ENCODE assay signal across 1 cellular context in the genomic region with DNA sequence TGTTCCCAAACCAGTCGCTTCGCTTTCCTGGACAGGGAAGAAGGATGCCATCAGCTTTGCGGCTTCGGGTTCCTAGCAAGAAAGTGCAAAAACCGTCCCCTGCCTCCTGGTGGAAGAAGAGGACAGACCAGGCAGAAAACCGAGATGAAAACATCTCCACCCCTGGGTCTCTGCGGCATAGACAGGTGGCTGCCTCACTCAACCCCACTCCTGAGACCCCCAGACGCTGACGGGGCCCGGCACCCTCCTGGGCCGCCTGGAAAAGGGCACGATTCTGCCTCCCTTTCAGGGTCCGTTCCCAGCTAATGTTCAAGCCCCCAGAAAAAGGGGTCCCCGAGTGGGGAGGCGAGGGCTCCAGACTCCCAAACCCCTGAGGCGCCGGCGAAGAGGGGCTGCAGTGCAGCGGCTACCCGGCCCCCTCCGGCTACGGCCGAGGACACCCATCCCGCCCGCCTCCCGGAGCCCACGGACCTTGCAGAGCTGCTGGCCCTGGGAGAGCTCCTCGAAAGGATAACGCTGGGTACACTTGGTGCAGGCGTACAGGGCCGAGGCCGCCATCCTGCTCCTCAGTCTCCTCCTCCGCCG.
A peak's percentile ranks its signal among the peaks of the same experiment; 100 is the strongest.
TF ChIP-seq lines count a peak whose summit lies in the region.

No MANE protein-coding gene starts in this region.

TF ChIP-seq in HepG2, 621 proteins besides CTCF, POLR2A, EP300 and RAD21 (continued from another document and continues in another):
- TF ChIP-seq, protein P1, sequence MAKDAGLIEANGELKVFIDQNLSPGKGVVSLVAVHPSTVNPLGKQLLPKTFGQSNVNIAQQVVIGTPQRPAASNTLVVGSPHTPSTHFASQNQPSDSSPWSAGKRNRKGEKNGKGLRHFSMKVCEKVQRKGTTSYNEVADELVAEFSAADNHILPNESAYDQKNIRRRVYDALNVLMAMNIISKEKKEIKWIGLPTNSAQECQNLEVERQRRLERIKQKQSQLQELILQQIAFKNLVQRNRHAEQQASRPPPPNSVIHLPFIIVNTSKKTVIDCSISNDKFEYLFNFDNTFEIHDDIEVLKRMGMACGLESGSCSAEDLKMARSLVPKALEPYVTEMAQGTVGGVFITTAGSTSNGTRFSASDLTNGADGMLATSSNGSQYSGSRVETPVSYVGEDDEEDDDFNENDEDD (CRISPR knock-in tag; IDR thresholded peaks at IDR 0.05; ENCODE audit: borderline replicate concordance) = no peak
- TF ChIP-seq ZNF431 (CRISPR knock-in tag; IDR thresholded peaks at IDR 0.05; ENCODE audit: borderline replicate concordance, low read depth) (no peak), SOX5 (CRISPR knock-in tag; IDR thresholded peaks at IDR 0.05; ENCODE audit: borderline replicate concordance) (no peak), NBN (conservative IDR thresholded peaks at IDR 0.05) (no peak), ZNF30 (CRISPR knock-in tag; IDR thresholded peaks at IDR 0.05) (no peak), ZNF251 (CRISPR knock-in tag; IDR thresholded peaks at IDR 0.05) (no peak), NFE2L1 (CRISPR knock-in tag; IDR thresholded peaks at IDR 0.05; ENCODE audit: borderline replicate concordance) (no peak), BRCA1 (CRISPR knock-in tag; IDR thresholded peaks at IDR 0.05) (no peak), FOSL2 (CRISPR knock-in tag; IDR thresholded peaks at IDR 0.05) (no peak), SMARCE1 (IDR thresholded peaks at IDR 0.05; ENCODE audit: borderline replicate concordance) (no peak), CAMTA2 (CRISPR knock-in tag; IDR thresholded peaks at IDR 0.05; ENCODE audit: borderline replicate concordance) (no peak), NFATC3 (CRISPR knock-in tag; IDR thresholded peaks at IDR 0.05) (no peak), ZNF7 (CRISPR knock-in tag; IDR thresholded peaks at IDR 0.05) (no peak), ZNF589 (CRISPR knock-in tag; conservative IDR thresholded peaks at IDR 0.05) (no peak; the same call in 1 of the 2 replicates), KLF9 (CRISPR knock-in tag; IDR thresholded peaks at IDR 0.05; ENCODE audit: low read depth) (no peak), HDAC2 (CRISPR knock-in tag; IDR thresholded peaks at IDR 0.05) (no peak; the same call in 1 of the 2 replicates), PRMT3 (CRISPR knock-in tag; IDR thresholded peaks at IDR 0.05; ENCODE audit: borderline replicate concordance, low read depth) (no peak), ZSCAN20 (CRISPR knock-in tag; IDR thresholded peaks at IDR 0.05; ENCODE audit: borderline replicate concordance) (peak; percentile 34; the same call in 1 of the 2 replicates), ZNF790 (CRISPR knock-in tag; IDR thresholded peaks at IDR 0.05; ENCODE audit: borderline replicate concordance) (0 out of 2 replicates have a peak, but pooled peaks have one; percentile 49), ETV6 (CRISPR knock-in tag; conservative IDR thresholded peaks at IDR 0.05) (no peak), ZNF552 (CRISPR knock-in tag; IDR thresholded peaks at IDR 0.05; ENCODE audit: borderline replicate concordance) (no peak), FOXJ3 (CRISPR knock-in tag; IDR thresholded peaks at IDR 0.05; ENCODE audit: borderline replicate concordance) (no peak; the same call in 1 of the 2 replicates), TP53 (CRISPR knock-in tag; conservative IDR thresholded peaks at IDR 0.05) (no peak), SP2 (CRISPR knock-in tag; IDR thresholded peaks at IDR 0.05) (no peak), ZNF331 (CRISPR knock-in tag; IDR thresholded peaks at IDR 0.05) (no peak), ZNF615 (CRISPR knock-in tag; IDR thresholded peaks at IDR 0.05; ENCODE audit: borderline replicate concordance) (no peak; the same call in 1 of the 2 replicates), HES4 (CRISPR knock-in tag; IDR thresholded peaks at IDR 0.05; ENCODE audit: borderline replicate concordance) (0 out of 2 replicates have a peak, but pooled peaks have one; percentile 79), ZNF678 (CRISPR knock-in tag; IDR thresholded peaks at IDR 0.05) (peak; percentile 56; the same call in 1 of the 2 replicates), ZNF839 (CRISPR knock-in tag; IDR thresholded peaks at IDR 0.05; ENCODE audit: borderline replicate concordance) (no peak), TOE1 (CRISPR knock-in tag; IDR thresholded peaks at IDR 0.05) (0 out of 2 replicates have a peak, but pooled peaks have one; percentile 9), MYC (CRISPR knock-in tag; IDR thresholded peaks at IDR 0.05; ENCODE audit: borderline replicate concordance) (no peak), KDM5B (CRISPR knock-in tag; IDR thresholded peaks at IDR 0.05; ENCODE audit: borderline replicate concordance) (0 out of 2 replicates have a peak, but pooled peaks have one; percentile 33), DNMT3B (CRISPR knock-in tag; conservative IDR thresholded peaks at IDR 0.05) (no peak), ZNF510 (CRISPR knock-in tag; IDR thresholded peaks at IDR 0.05; ENCODE audit: low read depth) (no peak), FLYWCH1 (CRISPR knock-in tag; IDR thresholded peaks at IDR 0.05) (no peak), NR2F6 (IDR thresholded peaks at IDR 0.05) (no peak), NR2F6 (CRISPR knock-in tag; IDR thresholded peaks at IDR 0.05) (no peak), CEBPG (CRISPR knock-in tag; IDR thresholded peaks at IDR 0.05) (no peak), FOXA1 (IDR thresholded peaks at IDR 0.05) (no peak), FOXA1 (CRISPR knock-in tag; IDR thresholded peaks at IDR 0.05) (no peak), HHEX (CRISPR knock-in tag; IDR thresholded peaks at IDR 0.05) (no peak), ISL2 (CRISPR knock-in tag; IDR thresholded peaks at IDR 0.05) (no peak), SP4 (CRISPR knock-in tag; IDR thresholded peaks at IDR 0.05) (no peak)
- TF ChIP-seq, protein P2, sequence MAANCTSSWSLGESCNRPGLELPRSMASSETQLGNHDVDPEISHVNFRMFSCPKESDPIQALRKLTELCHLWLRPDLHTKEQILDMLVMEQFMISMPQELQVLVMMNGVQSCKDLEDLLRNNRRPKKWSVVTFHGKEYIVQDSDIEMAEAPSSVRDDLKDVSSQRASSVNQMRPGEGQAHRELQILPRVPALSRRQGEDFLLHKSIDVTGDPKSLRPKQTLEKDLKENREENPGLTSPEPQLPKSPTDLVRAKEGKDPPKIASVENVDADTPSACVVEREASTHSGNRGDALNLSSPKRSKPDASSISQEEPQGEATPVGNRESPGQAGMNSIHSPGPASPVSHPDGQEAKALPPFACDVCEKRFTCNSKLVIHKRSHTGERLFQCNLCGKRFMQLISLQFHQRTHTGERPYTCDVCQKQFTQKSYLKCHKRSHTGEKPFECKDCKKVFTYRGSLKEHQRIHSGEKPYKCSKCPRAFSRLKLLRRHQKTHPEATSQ (CRISPR knock-in tag; IDR thresholded peaks at IDR 0.05; ENCODE audit: borderline replicate concordance) = no peak
- TF ChIP-seq, protein P3, sequence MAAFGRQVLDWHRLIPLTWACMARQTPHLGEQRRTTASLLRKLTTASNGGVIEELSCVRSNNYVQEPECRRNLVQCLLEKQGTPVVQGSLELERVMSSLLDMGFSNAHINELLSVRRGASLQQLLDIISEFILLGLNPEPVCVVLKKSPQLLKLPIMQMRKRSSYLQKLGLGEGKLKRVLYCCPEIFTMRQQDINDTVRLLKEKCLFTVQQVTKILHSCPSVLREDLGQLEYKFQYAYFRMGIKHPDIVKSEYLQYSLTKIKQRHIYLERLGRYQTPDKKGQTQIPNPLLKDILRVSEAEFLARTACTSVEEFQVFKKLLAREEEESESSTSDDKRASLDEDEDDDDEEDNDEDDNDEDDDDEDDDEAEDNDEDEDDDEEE (CRISPR knock-in tag; IDR thresholded peaks at IDR 0.05) = peak; percentile 71; the same call in 1 of the 2 replicates
- TF ChIP-seq, protein P4, sequence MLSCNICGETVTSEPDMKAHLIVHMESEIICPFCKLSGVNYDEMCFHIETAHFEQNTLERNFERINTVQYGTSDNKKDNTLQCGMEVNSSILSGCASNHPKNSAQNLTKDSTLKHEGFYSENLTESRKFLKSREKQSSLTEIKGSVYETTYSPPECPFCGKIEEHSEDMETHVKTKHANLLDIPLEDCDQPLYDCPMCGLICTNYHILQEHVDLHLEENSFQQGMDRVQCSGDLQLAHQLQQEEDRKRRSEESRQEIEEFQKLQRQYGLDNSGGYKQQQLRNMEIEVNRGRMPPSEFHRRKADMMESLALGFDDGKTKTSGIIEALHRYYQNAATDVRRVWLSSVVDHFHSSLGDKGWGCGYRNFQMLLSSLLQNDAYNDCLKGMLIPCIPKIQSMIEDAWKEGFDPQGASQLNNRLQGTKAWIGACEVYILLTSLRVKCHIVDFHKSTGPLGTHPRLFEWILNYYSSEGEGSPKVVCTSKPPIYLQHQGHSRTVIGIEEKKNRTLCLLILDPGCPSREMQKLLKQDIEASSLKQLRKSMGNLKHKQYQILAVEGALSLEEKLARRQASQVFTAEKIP (CRISPR knock-in tag; IDR thresholded peaks at IDR 0.05; ENCODE audit: borderline replicate concordance) = no peak
- TF ChIP-seq, protein P5, sequence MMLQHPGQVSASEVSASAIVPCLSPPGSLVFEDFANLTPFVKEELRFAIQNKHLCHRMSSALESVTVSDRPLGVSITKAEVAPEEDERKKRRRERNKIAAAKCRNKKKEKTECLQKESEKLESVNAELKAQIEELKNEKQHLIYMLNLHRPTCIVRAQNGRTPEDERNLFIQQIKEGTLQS (CRISPR knock-in tag; IDR thresholded peaks at IDR 0.05) = no peak
- TF ChIP-seq, protein P6, sequence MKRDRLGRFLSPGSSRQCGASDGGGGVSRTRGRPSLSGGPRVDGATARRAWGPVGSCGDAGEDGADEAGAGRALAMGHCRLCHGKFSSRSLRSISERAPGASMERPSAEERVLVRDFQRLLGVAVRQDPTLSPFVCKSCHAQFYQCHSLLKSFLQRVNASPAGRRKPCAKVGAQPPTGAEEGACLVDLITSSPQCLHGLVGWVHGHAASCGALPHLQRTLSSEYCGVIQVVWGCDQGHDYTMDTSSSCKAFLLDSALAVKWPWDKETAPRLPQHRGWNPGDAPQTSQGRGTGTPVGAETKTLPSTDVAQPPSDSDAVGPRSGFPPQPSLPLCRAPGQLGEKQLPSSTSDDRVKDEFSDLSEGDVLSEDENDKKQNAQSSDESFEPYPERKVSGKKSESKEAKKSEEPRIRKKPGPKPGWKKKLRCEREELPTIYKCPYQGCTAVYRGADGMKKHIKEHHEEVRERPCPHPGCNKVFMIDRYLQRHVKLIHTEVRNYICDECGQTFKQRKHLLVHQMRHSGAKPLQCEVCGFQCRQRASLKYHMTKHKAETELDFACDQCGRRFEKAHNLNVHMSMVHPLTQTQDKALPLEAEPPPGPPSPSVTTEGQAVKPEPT (CRISPR knock-in tag; IDR thresholded peaks at IDR 0.05; ENCODE audit: low read depth) = no peak
- TF ChIP-seq, protein P7, sequence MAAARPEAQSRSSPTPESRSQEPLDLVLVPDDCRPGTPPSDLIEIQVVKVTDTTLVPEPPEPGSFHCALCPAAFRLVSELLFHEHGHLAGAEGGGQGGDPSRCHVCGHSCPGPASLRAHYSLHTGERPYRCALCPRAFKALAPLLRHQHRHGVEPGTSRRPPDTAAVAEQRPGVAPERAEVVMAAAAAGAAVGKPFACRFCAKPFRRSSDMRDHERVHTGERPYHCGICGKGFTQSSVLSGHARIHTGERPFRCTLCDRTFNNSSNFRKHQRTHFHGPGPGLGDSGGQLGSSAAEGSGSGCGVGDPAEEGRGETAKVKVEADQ (CRISPR knock-in tag; IDR thresholded peaks at IDR 0.05; ENCODE audit: borderline replicate concordance) = no peak
- TF ChIP-seq, protein P8, sequence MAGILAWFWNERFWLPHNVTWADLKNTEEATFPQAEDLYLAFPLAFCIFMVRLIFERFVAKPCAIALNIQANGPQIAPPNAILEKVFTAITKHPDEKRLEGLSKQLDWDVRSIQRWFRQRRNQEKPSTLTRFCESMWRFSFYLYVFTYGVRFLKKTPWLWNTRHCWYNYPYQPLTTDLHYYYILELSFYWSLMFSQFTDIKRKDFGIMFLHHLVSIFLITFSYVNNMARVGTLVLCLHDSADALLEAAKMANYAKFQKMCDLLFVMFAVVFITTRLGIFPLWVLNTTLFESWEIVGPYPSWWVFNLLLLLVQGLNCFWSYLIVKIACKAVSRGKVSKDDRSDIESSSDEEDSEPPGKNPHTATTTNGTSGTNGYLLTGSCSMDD (CRISPR knock-in tag; IDR thresholded peaks at IDR 0.05) = no peak
- TF ChIP-seq, protein P9, sequence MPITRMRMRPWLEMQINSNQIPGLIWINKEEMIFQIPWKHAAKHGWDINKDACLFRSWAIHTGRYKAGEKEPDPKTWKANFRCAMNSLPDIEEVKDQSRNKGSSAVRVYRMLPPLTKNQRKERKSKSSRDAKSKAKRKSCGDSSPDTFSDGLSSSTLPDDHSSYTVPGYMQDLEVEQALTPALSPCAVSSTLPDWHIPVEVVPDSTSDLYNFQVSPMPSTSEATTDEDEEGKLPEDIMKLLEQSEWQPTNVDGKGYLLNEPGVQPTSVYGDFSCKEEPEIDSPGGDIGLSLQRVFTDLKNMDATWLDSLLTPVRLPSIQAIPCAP (CRISPR knock-in tag; IDR thresholded peaks at IDR 0.05; ENCODE audit: low read depth) = no peak
- TF ChIP-seq, protein P10, sequence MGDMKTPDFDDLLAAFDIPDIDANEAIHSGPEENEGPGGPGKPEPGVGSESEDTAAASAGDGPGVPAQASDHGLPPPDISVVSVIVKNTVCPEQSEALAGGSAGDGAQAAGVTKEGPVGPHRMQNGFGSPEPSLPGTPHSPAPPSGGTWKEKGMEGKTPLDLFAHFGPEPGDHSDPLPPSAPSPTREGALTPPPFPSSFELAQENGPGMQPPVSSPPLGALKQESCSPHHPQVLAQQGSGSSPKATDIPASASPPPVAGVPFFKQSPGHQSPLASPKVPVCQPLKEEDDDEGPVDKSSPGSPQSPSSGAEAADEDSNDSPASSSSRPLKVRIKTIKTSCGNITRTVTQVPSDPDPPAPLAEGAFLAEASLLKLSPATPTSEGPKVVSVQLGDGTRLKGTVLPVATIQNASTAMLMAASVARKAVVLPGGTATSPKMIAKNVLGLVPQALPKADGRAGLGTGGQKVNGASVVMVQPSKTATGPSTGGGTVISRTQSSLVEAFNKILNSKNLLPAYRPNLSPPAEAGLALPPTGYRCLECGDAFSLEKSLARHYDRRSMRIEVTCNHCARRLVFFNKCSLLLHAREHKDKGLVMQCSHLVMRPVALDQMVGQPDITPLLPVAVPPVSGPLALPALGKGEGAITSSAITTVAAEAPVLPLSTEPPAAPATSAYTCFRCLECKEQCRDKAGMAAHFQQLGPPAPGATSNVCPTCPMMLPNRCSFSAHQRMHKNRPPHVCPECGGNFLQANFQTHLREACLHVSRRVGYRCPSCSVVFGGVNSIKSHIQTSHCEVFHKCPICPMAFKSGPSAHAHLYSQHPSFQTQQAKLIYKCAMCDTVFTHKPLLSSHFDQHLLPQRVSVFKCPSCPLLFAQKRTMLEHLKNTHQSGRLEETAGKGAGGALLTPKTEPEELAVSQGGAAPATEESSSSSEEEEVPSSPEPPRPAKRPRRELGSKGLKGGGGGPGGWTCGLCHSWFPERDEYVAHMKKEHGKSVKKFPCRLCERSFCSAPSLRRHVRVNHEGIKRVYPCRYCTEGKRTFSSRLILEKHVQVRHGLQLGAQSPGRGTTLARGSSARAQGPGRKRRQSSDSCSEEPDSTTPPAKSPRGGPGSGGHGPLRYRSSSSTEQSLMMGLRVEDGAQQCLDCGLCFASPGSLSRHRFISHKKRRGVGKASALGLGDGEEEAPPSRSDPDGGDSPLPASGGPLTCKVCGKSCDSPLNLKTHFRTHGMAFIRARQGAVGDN (CRISPR knock-in tag; IDR thresholded peaks at IDR 0.05) = no peak
